14 cellular contexts compared by ENCODE assay signal in genomic region chr1:39261712-39262221, GRCh38. TPM values are rescaled to one million over a fixed set of nuclear protein-coding genes. Genes with fewer than 3 reads are reported as not detected.
A peak's percentile ranks its signal among the peaks of the same experiment; 100 is the strongest.
DNase-seq lines count a peak whose midpoint lies in the region; TF ChIP-seq lines count a peak whose summit lies in the region.
"Had no signal": no experiment of that assay in that cellular context is flagged by ENCODE, and none has a peak within 500 bp of the region (broad histone marks: within the 10 kb centered on the region; RNA-seq: fewer than 3 reads in every experiment).

No MANE protein-coding gene starts in this region.

- H3K9me2 ChIP-seq in Loucy (replicated peaks; ENCODE audit: low read depth, low read length) = no peaks in the 10 kb centered on the region

- TF ChIP-seq CTCF in Loucy (conservative IDR thresholded peaks at IDR 0.05; ENCODE audit: low read length) = no peak

- no peak overlapping the region for H2AFZ ChIP-seq in Loucy (ENCODE audit: low read length)

- peaks cover 87% of the 10 kb centered on the region for H3K79me2 ChIP-seq in Loucy (ENCODE audit: insufficient read depth, low read length)

- H3K9me3 ChIP-seq in Loucy (ENCODE audit: insufficient read depth, low read depth, low read length) = no peaks in the 10 kb centered on the region

- H3F3A ChIP-seq in Loucy (ENCODE audit: low read depth) = peaks cover 10% of the 10 kb centered on the region; the same call in 1 of the 2 replicates

- peaks cover 51% of the 10 kb centered on the region for H4K20me1 ChIP-seq in Loucy (ENCODE audit: insufficient read depth, low read length, poor library complexity, severe bottlenecking)

- peaks cover 32% of the 10 kb centered on the region for H3K4me1 ChIP-seq in Loucy (ENCODE audit: insufficient read depth, low read length, poor library complexity, severe bottlenecking)

- H3K4me3 ChIP-seq in Loucy (ENCODE audit: low read length, poor library complexity, severe bottlenecking) = peak overlapping the region; percentile 28

- H3K9ac ChIP-seq in Loucy (ENCODE audit: low read depth, low read length, poor library complexity, severe bottlenecking) = peak overlapping the region; percentile 23

- peak overlapping the region; percentile 62 for H3K4me2 ChIP-seq in Loucy (ENCODE audit: low read depth, low read length, poor library complexity, severe bottlenecking)

- intact Hi-C loops in cardiac septum (cut with DNase I) = no loop called here

- peaks cover 65% of the 10 kb centered on the region for H3K36me3 ChIP-seq in Loucy (ENCODE audit: insufficient read depth, low read length)

- DNase-seq in EH (ENCODE audit: low read depth) (peak; percentile 64), amniotic epithelial cell (ENCODE audit: low read depth) (peak; percentile 47), iris pigment epithelial cell (ENCODE audit: low read depth) (peak; percentile 70), NCI-H1092 treated with DMSO at 0.1 percent for 48 hours (lab: John Stamatoyannopoulos, UW) (no peak), occipital lobe (lab: John Stamatoyannopoulos, UW) (no peak), cardiac septum (ENCODE audit: low spot score) (no peak)
- DNase-seq: activated CD4-positive, alpha-beta T cell treated with anti-CD3 and anti-CD28 coated beads, Interleukin-2, amount 50 U/mL, for 48 hours; activated naive CD8-positive, alpha-beta T cell treated with anti-CD3 and anti-CD28 coated beads, Interleukin-2, amount 10 ng/mL, durations not matched to agents 7 days and 5 days; NCI-H1436 treated with DMSO at 0.1 percent for 48 hours; NCI-H526 treated with DMSO at 0.1 percent for 48 hours; nucleus accumbens; substantia nigra; T-helper 9 cell had no signal

- H3K27me3 ChIP-seq in Loucy (ENCODE audit: insufficient read depth, low read length, poor library complexity, severe bottlenecking) = no peaks in the 10 kb centered on the region

RNA-seq across cellular contexts. Expression of gene MACF1, which starts 57.3 kb away (rescaled TPM):
- total RNA-seq in occipital lobe = 341 TPM
- 331 TPM for total RNA-seq in cardiac septum

Comparison
In these comparisons a context has a peak if more than half of its experiments do, and no peak if none do; other contexts are left out.
1. DNase-seq: peak in EH (single experiment), amniotic epithelial cell (single experiment) and iris pigment epithelial cell (single experiment); none in NCI-H1092 treated with DMSO at 0.1 percent for 48 hours (single experiment), occipital lobe (single experiment) and cardiac septum (single experiment).